ENCODE assay signal across 8 cellular contexts in the genomic region with DNA sequence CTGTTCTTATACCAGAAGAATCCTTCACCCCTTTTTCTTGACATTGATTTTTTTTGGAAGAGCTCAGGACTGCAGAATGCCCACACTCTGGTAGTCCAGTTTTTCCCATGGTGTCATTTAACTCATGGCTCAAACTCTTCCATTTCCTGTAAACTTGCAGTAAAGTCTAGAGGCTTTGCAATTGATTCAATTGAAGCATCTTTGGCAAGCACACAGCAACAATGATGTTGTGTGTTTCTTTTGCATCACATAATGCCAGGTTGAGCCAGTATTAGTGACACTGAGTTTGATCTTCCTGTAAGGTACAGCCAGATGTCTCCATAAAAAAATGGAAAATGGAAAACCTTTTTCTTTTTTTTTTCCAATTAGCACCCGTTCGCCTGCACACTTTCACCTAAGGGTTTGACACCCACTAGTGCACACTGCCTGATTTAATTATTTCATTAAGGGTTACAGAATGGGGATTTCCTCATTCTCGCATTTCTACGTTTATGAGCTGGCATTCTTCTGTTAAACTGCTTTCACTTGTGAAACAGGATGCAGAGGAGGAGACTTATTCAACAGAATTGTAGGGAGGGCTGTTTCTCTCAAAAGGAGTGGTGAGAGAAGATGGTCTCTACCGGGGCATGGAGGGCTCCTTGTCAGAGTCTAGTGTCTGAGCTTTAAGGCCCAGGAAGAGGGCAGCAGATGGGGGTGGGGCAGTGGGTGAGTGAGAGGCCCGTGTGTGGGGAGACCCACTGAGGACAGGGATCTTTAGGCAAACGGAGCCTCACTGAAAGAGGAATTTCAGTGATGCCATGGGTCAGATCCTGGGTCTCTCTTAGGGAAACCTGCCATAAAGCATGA. TPM values are rescaled to one million over a fixed set of nuclear protein-coding genes. Genes with fewer than 3 reads are reported as not detected.
DNase-seq lines count a peak whose midpoint lies in the region; ATAC-seq and TF ChIP-seq lines count a peak whose summit lies in the region.

No MANE protein-coding gene starts in this region.

- H3K27ac Mint-ChIP-seq in activated naive CD4-positive, alpha-beta T cell treated with anti-CD3 and anti-CD28 coated beads for 36 hours: peak overlapping the region; percentile 32
- no peak overlapping the region for H3K27ac Mint-ChIP-seq in activated naive CD4-positive, alpha-beta T cell treated with anti-CD3 and anti-CD28 coated beads, Interleukin-2, amount 10 ng/mL, durations not matched to agents 7 days and 5 days
- H3K27ac Mint-ChIP-seq in T-cell: peak overlapping the region in 1 of 2 donors; percentile 50

- H3K36me3 ChIP-seq in transverse colon (no peaks in the 10 kb centered on the region), testis (ENCODE audit: low read depth, missing control alignments) (no peaks in the 10 kb centered on the region)

- H3K27me3 Mint-ChIP-seq in activated naive CD4-positive, alpha-beta T cell treated with anti-CD3 and anti-CD28 coated beads for 36 hours (ENCODE audit: low read depth): peaks cover 31% of the 10 kb centered on the region
- peaks cover 66% of the 10 kb centered on the region for H3K27me3 Mint-ChIP-seq in activated naive CD4-positive, alpha-beta T cell treated with anti-CD3 and anti-CD28 coated beads, Interleukin-2, amount 10 ng/mL, durations not matched to agents 7 days and 5 days
- H3K27me3 Mint-ChIP-seq in T-cell: peaks cover 35 to 45% of the 10 kb centered on the region in 2 donors

- no peaks in the 10 kb centered on the region for H3K9me3 ChIP-seq in transverse colon
- no peaks in the 10 kb centered on the region for H3K9me3 ChIP-seq in testis

- H3K36me3 Mint-ChIP-seq in activated naive CD4-positive, alpha-beta T cell treated with anti-CD3 and anti-CD28 coated beads for 36 hours (ENCODE audit: low read depth): no peaks in the 10 kb centered on the region
- H3K36me3 Mint-ChIP-seq in activated naive CD4-positive, alpha-beta T cell treated with anti-CD3 and anti-CD28 coated beads, Interleukin-2, amount 10 ng/mL, durations not matched to agents 7 days and 5 days: no peaks in the 10 kb centered on the region
- no peaks in the 10 kb centered on the region for H3K36me3 Mint-ChIP-seq in T-cell

- POLR2A ChIA-PET in T-cell (lab: Charles Lee): no interaction called here

- CTCF ChIA-PET in activated naive CD4-positive, alpha-beta T cell treated with anti-CD3 and anti-CD28 coated beads for 36 hours (lab: Charles Lee): interaction anchor here (0.6 to 1.1 kb wide), 2 partner anchors 11 to 246 kb away, joined by 3 to 4 read pairs; no protein-coding TSS in a partner anchor
- CTCF ChIA-PET in activated naive CD4-positive, alpha-beta T cell treated with anti-CD3 and anti-CD28 coated beads, Interleukin-2, amount 10 ng/mL, durations not matched to agents 7 days and 5 days (lab: Charles Lee): no interaction called here
- CTCF ChIA-PET in T-cell (lab: Charles Lee): no interaction called here

- H3K4me1 Mint-ChIP-seq in activated naive CD4-positive, alpha-beta T cell treated with anti-CD3 and anti-CD28 coated beads for 36 hours (ENCODE audit: low read depth): peaks cover 50% of the 10 kb centered on the region
- peaks cover 19% of the 10 kb centered on the region for H3K4me1 Mint-ChIP-seq in activated naive CD4-positive, alpha-beta T cell treated with anti-CD3 and anti-CD28 coated beads, Interleukin-2, amount 10 ng/mL, durations not matched to agents 7 days and 5 days
- H3K4me1 Mint-ChIP-seq in T-cell: peaks cover 17 to 25% (median 24%) of the 10 kb centered on the region in 3 donors

- in situ Hi-C loops in transverse colon (cut with MboI; ENCODE audit: low pct_ligation_motif_present in 1 of 4, low pct_unique_long_range_greater_than_20kb in 1 of 4, low sequenced_read_pairs in 3 of 4): loop anchor here in 1 of 4 donors (25.0 kb wide), 1 partner anchor 1302 kb away; no protein-coding TSS in a partner anchor

- H3K4me1 ChIP-seq in transverse colon: peaks cover 0 to 35% (median 3%) of the 10 kb centered on the region in 4 donors
- peaks cover 5% of the 10 kb centered on the region for H3K4me1 ChIP-seq in testis

- TF ChIP-seq CTCF in fibroblast of the aortic adventitia (IDR thresholded peaks at IDR 0.05; ENCODE audit: insufficient read depth, low read length) (no peak), transverse colon (IDR thresholded peaks at IDR 0.05) (no peak), testis (IDR thresholded peaks at IDR 0.05) (no peak)

- H3K4me3 ChIP-seq in fibroblast of the aortic adventitia (ENCODE audit: low read depth, low read length) (no peak overlapping the region), transverse colon (no peak overlapping the region), testis (no peak overlapping the region)

- DNase-seq in activated naive CD4-positive, alpha-beta T cell treated with anti-CD3 and anti-CD28 coated beads for 36 hours: peak; percentile 38
- no peak for DNase-seq in activated naive CD4-positive, alpha-beta T cell treated with anti-CD3 and anti-CD28 coated beads, Interleukin-2, amount 10 ng/mL, durations not matched to agents 7 days and 5 days
- no peak for DNase-seq in T-cell
- peak; percentile 63 for DNase-seq in fibroblast of the aortic adventitia (ENCODE audit: low read depth)
- DNase-seq in transverse colon: no peak
- no peak for DNase-seq in DMS53 treated with DMSO at 0.1 percent for 48 hours (lab: John Stamatoyannopoulos, UW; ENCODE audit: unreplicated experiment)
- DNase-seq in GOT3 (lab: John Stamatoyannopoulos, UW): no peak
- DNase-seq in testis: no peak

- H3K9me3 Mint-ChIP-seq in activated naive CD4-positive, alpha-beta T cell treated with anti-CD3 and anti-CD28 coated beads for 36 hours: no peaks in the 10 kb centered on the region
- no peaks in the 10 kb centered on the region for H3K9me3 Mint-ChIP-seq in activated naive CD4-positive, alpha-beta T cell treated with anti-CD3 and anti-CD28 coated beads, Interleukin-2, amount 10 ng/mL, durations not matched to agents 7 days and 5 days
- H3K9me3 Mint-ChIP-seq in T-cell: no peaks in the 10 kb centered on the region

- H3K4me3 Mint-ChIP-seq in activated naive CD4-positive, alpha-beta T cell treated with anti-CD3 and anti-CD28 coated beads for 36 hours: peak overlapping the region; percentile 8
- H3K4me3 Mint-ChIP-seq in activated naive CD4-positive, alpha-beta T cell treated with anti-CD3 and anti-CD28 coated beads, Interleukin-2, amount 10 ng/mL, durations not matched to agents 7 days and 5 days: no peak overlapping the region
- H3K4me3 Mint-ChIP-seq in T-cell: peak overlapping the region in 1 of 3 donors; percentile 60

- no peak for TF ChIP-seq POLR2A in transverse colon (IDR thresholded peaks at IDR 0.05)
- no peak for TF ChIP-seq POLR2A in testis (IDR thresholded peaks at IDR 0.05)

- H3K27me3 ChIP-seq in transverse colon (peaks cover 35% of the 10 kb centered on the region), testis (no peaks in the 10 kb centered on the region)

- peak; percentile 36 to 90 (median 56) for ATAC-seq in T-cell (replicated peaks in 1 of 4)

- intact Hi-C loops in activated naive CD4-positive, alpha-beta T cell treated with anti-CD3 and anti-CD28 coated beads for 36 hours (cut with micrococcal nuclease): loop anchor here (1.0 to 5.0 kb wide), 10 partner anchors 14 to 684 kb away; partner anchors contain the start of gene SPIN1
- intact Hi-C loops in transverse colon (cut with DNase I; ENCODE audit: low total_unique reads): no loop called here
- intact Hi-C loops in testis (cut with DNase I; ENCODE audit: low total_unique reads): no loop called here

- no peak for TF ChIP-seq EP300 in transverse colon (IDR thresholded peaks at IDR 0.05; ENCODE audit: low read depth)

- peak overlapping the region in 3 of 4 donors; percentile 3 to 34 (median 34) for H3K27ac ChIP-seq in transverse colon
- no peak overlapping the region for H3K27ac ChIP-seq in testis

- WGBS in transverse colon (ENCODE audit: low coverage in 1 of 2), 2 donors: 17 to 19% methylated on average over 3 to 7 of the region's 7 CpGs
- 26 to 30% methylated on average over 7 of the region's 7 CpGs for WGBS in testis, 2 donors

RNA-seq across cellular contexts. Expression of gene S1PR3, which starts 2.2 kb away (rescaled TPM):
- total RNA-seq in activated naive CD4-positive, alpha-beta T cell treated with anti-CD3 and anti-CD28 coated beads for 36 hours: 1 to 10 TPM in 1 of 2 experiments, under 1 TPM in 1; 0.91 to 1.4 TPM
- total RNA-seq in T-cell (under 1 TPM; 0.07 to 0.23 (median 0.12) TPM), fibroblast of the aortic adventitia (ENCODE audit: low replicate concordance) (12.8 and 31.1 TPM in 2 replicates), transverse colon (10 to 100 TPM in 2 of 4 donors, 1 to 10 TPM in 2; 2.0 to 13.5 (median 8.3) TPM), testis (1 to 10 TPM; 4.5 to 7.2 TPM)
- polyA plus RNA-seq in testis (ENCODE audit: insufficient read depth, low read depth, low replicate concordance): 7.0 TPM

Comparison
In these comparisons a context has a peak if more than half of its experiments do, and no peak if none do; other contexts are left out.
1. DNase-seq: peak in activated naive CD4-positive, alpha-beta T cell treated with anti-CD3 and anti-CD28 coated beads for 36 hours (single experiment) and fibroblast of the aortic adventitia (single experiment); none in activated naive CD4-positive, alpha-beta T cell treated with anti-CD3 and anti-CD28 coated beads, Interleukin-2, amount 10 ng/mL, durations not matched to agents 7 days and 5 days (single experiment), T-cell (0 of 34), transverse colon (single experiment), DMS53 treated with DMSO at 0.1 percent for 48 hours (single experiment), GOT3 (single experiment) and testis (single experiment).
2. H3K27ac ChIP-seq: peak in transverse colon (3 of 4); none in testis (0 of 2).